ENCODE assay signal across 9 cellular contexts in genomic region chr13:40993987-40994386, GRCh38. TPM values are rescaled to one million over a fixed set of nuclear protein-coding genes. Genes with fewer than 3 reads are reported as not detected.
DNase-seq lines count a peak whose midpoint lies in the region; TF ChIP-seq lines count a peak whose summit lies in the region.
"Had no signal": no experiment of that assay in that cellular context is flagged by ENCODE, and none has a peak within 500 bp of the region (broad histone marks: within the 10 kb centered on the region; RNA-seq: fewer than 3 reads in every experiment).

No MANE protein-coding gene starts in this region.

- TF ChIP-seq CTCF in mammary epithelial cell (conservative IDR thresholded peaks at IDR 0.05 in 1 of 2, IDR thresholded peaks at IDR 0.05 in 1 of 2; ENCODE audit: extremely low read depth in 1 of 2, insufficient read depth in 1 of 2, low read depth in 1 of 2, low read length in 2 of 2) = peak; percentile 3 to 16
- TF ChIP-seq CTCF in nephron (IDR thresholded peaks at IDR 0.05; ENCODE audit: unreplicated experiment in 3 of 3) = no peak

- peak overlapping the region; percentile 88 for H3K27ac ChIP-seq in mammary epithelial cell (ENCODE audit: insufficient read depth, low read depth, low read length)

- peaks cover 7% of the 10 kb centered on the region for H3K36me3 Mint-ChIP-seq in nephron (ENCODE audit: low read depth)

- DNase-seq in DMS53 (lab: John Stamatoyannopoulos, UW) (peak; percentile 96), NCI-H1417 (lab: John Stamatoyannopoulos, UW) (peak in 2 of 3 experiments; percentile 28 to 80), mammary epithelial cell (peak; percentile 98), dedifferentiated amniotic fluid mesenchymal stem cell (ENCODE audit: extremely low spot score) (no peak), Kasumi-1 (lab: John Stamatoyannopoulos, UW) (no peak)
- DNase-seq in effector CD4-positive, alpha-beta T cell = no peak
- DNase-seq in stimulated activated CD4-positive, alpha-beta T cell treated with anti-CD3 and anti-CD28 coated beads, Interleukin-2, amount 100 ng/mL, for 24 hours = no peak
- DNase-seq: effector CD8-positive, alpha-beta T cell had no signal

- peaks cover 28% of the 10 kb centered on the region for H3K4me1 ChIP-seq in mammary epithelial cell (ENCODE audit: insufficient read depth, low read length)

- in situ Hi-C loops in mammary epithelial cell (cut with MboI; ENCODE audit: low sequenced_read_pairs in 2 of 2) = loop anchor here in 1 of 2 donors (10.0 kb wide), 1 partner anchor 199 kb away; no protein-coding TSS in a partner anchor

- peak overlapping the region; percentile 23 to 33 (median 32) for H3K4me3 ChIP-seq in mammary epithelial cell (replicated peaks in 1 of 3; ENCODE audit: insufficient read depth in 1 of 3, low read depth in 2 of 3, low read length in 3 of 3)

- no peaks in the 10 kb centered on the region for H3K9me3 ChIP-seq in mammary epithelial cell (replicated peaks; ENCODE audit: insufficient read depth, low read length)

- CTCF ChIA-PET in mammary epithelial cell (lab: Charles Lee; ENCODE audit: low non-redundant PET) = no interaction called here

- no peaks in the 10 kb centered on the region for H3K9me3 Mint-ChIP-seq in nephron

- BruUV-seq in mammary epithelial cell (replicated peaks; lab: Mats Ljungman, UMichigan) = no TSS peak

- H3K36me3 ChIP-seq in mammary epithelial cell (ENCODE audit: insufficient read depth, low read length) = peaks cover 2% of the 10 kb centered on the region

- peak overlapping the region; percentile 86 for H3K4me2 ChIP-seq in mammary epithelial cell (ENCODE audit: insufficient read depth, low read depth, low read length)

- peak overlapping the region; percentile 70 to 93 (median 78) for H3K27ac Mint-ChIP-seq in nephron

- no peak overlapping the region for H2AFZ ChIP-seq in mammary epithelial cell (ENCODE audit: low read depth, low read length)

- H3K4me1 Mint-ChIP-seq in nephron = peaks cover 16% of the 10 kb centered on the region

- H4K20me1 ChIP-seq in mammary epithelial cell (ENCODE audit: insufficient read depth, low read length) = no peaks in the 10 kb centered on the region

- no peaks in the 10 kb centered on the region for H3K27me3 ChIP-seq in mammary epithelial cell (ENCODE audit: insufficient read depth, low read length)

- H3K79me2 ChIP-seq in mammary epithelial cell (ENCODE audit: insufficient read depth, low read length) = peaks cover 93% of the 10 kb centered on the region

- H3K9ac ChIP-seq in mammary epithelial cell (ENCODE audit: insufficient read depth, low read length) = peak overlapping the region; percentile 53

- dilution Hi-C loops in mammary epithelial cell (cut with HindIII; ENCODE audit: low sequenced_read_pairs) = no loop called here

- intact Hi-C loops in mammary epithelial cell (cut with micrococcal nuclease) = loop anchor here (1.0 to 5.0 kb wide), 5 partner anchors 15 to 203 kb away; partner anchors contain the start of genes ELF1 and WBP4

- H3K4me3 Mint-ChIP-seq in nephron = no peak overlapping the region

- no peaks in the 10 kb centered on the region for H3K27me3 Mint-ChIP-seq in nephron (ENCODE audit: low read depth)

RNA-seq across cellular contexts. Expression of gene ELF1, which starts 25.1 kb away (rescaled TPM):
- 10 to 100 TPM; 48.0 to 66.3 TPM for total RNA-seq in mammary epithelial cell
- polyA plus RNA-seq in mammary epithelial cell = 32.6 TPM
- 51.3 TPM for polyA minus RNA-seq in mammary epithelial cell

Comparison
In these comparisons a context has a peak if more than half of its experiments do, and no peak if none do; other contexts are left out.
1. DNase-seq: peak in DMS53 (single experiment), NCI-H1417 (2 of 3) and mammary epithelial cell (single experiment); none in dedifferentiated amniotic fluid mesenchymal stem cell (single experiment), effector CD4-positive, alpha-beta T cell (single experiment), Kasumi-1 (0 of 2) and stimulated activated CD4-positive, alpha-beta T cell treated with anti-CD3 and anti-CD28 coated beads, Interleukin-2, amount 100 ng/mL, for 24 hours (0 of 2).
2. CTCF ChIP-seq: peak in mammary epithelial cell (2 of 2); none in nephron (0 of 3).